ENCODE assay signal across 2 cellular contexts in the genomic region with DNA sequence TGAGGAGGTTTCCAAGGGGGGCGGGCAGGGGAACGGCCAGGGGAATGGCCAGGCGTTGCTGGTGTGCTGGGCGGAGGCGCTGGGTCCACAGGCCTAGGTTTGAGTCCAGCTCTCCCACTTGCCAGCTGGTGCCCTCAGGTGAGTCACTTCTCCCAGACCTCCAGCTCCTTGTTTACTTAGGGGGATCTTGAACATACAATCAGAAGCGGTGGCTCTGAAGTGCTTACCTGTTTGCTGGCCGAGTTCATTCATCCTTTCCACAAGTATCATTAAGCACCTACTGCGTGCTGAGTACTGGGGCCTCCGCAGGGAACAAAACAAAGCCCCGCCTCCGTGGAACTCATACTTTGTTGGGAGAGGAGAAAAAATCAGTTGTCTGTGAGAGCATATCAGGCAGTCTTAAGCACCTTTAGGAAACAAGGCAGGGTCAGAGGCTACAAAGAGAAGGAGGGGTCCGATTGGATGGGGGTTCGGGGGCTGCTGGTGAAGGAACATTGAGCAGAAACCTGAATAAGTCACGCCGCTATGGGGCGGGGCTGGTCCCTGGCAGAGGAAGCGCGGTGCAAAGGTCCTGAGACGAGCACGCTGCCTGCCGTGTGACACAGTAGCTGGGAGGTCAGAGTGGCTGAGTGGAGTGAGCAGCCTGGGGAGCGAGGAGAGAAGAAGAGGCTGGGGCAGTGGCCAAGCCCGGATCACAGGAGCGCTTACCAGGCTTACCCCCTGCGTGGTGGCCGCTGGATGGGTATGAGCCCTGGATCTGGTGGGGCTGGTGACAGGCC.
A peak's percentile ranks its signal among the peaks of the same experiment; 100 is the strongest.
TF ChIP-seq lines count a peak whose summit lies in the region.

No MANE protein-coding gene starts in this region.

TF ChIP-seq in HCT116, 20 proteins besides CTCF, POLR2A, EP300 and RAD21:
- TF ChIP-seq, protein P1, sequence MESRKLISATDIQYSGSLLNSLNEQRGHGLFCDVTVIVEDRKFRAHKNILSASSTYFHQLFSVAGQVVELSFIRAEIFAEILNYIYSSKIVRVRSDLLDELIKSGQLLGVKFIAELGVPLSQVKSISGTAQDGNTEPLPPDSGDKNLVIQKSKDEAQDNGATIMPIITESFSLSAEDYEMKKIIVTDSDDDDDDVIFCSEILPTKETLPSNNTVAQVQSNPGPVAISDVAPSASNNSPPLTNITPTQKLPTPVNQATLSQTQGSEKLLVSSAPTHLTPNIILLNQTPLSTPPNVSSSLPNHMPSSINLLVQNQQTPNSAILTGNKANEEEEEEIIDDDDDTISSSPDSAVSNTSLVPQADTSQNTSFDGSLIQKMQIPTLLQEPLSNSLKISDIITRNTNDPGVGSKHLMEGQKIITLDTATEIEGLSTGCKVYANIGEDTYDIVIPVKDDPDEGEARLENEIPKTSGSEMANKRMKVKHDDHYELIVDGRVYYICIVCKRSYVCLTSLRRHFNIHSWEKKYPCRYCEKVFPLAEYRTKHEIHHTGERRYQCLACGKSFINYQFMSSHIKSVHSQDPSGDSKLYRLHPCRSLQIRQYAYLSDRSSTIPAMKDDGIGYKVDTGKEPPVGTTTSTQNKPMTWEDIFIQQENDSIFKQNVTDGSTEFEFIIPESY (IDR thresholded peaks at IDR 0.05; ENCODE audit: extremely low read depth, insufficient replicate concordance, low read length): no peak
- TF ChIP-seq SRF (IDR thresholded peaks at IDR 0.05; ENCODE audit: low read depth) (no peak), POLR2AphosphoS5 (IDR thresholded peaks at IDR 0.05; ENCODE audit: low read depth, low read length) (no peak), SP1 (IDR thresholded peaks at IDR 0.05; ENCODE audit: low read depth) (no peak), ZFX (IDR thresholded peaks at IDR 0.05) (no peak), ZNF274 (IDR thresholded peaks at IDR 0.05; ENCODE audit: low read depth, low read length) (no peak)
TF ChIP-seq in HCT116: peak in this region for 0.

TF ChIP-seq in K562, 482 proteins besides CTCF, POLR2A, EP300 and RAD21:
- TF ChIP-seq FOXA3 (CRISPR knock-in tag; conservative IDR thresholded peaks at IDR 0.05 in 1 of 2, IDR thresholded peaks at IDR 0.05 in 1 of 2) (peak in 1 of 2 experiments; percentile 71; a peak in 1 of 4 replicates), POLR2G (IDR thresholded peaks at IDR 0.05; ENCODE audit: low read depth, low read length) (peak; percentile 62), ZKSCAN1 (IDR thresholded peaks at IDR 0.05; ENCODE audit: low read depth, low read length) (peak; percentile 79; the same call in 1 of the 2 replicates), SUPT5H (IDR thresholded peaks at IDR 0.05) (peak; percentile 25; the same call in 1 of the 2 replicates), TBL1XR1 (IDR thresholded peaks at IDR 0.05; ENCODE audit: low read length in 2 of 2) (no peak)
